8 cellular contexts compared by ENCODE assay signal in the genomic region with DNA sequence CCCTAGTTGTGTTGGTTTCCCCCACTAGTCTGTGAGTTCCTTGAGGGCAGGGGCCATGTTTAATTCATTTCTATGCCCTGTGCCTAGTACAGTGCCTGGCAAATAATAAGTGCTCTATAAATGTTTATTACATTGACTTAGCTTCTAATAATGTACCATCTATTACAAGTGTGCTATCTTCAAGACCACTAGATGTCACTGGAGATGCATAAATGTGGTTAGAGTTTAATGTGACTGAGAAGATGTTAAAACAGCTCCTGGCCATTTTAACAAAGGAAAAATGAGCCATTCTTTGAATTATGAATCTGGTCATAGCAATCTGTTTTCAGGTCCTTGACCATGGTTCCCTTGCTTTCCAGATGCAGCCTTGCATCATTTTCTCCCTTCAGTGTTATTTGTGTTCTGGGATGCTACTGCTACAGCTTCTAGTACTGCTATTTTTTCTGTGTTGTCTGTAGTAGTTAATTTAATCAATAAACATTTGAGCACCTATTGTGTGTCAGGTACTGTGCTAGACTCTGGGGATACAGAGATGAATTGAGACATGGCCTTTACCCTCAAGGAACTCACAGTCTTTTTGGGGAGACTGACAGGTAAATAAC. TPM values are rescaled to one million over a fixed set of nuclear protein-coding genes. Genes with fewer than 3 reads are reported as not detected.
A peak's percentile ranks its signal among the peaks of the same experiment; 100 is the strongest.
DNase-seq lines count a peak whose midpoint lies in the region; ATAC-seq, FAIRE-seq and TF ChIP-seq lines count a peak whose summit lies in the region.

No MANE protein-coding gene starts in this region.

- peak; percentile 77 for TF ChIP-seq CTCF in HFFc6 (IDR thresholded peaks at IDR 0.05)

- H3K27me3 Mint-ChIP-seq in HFFc6 (ENCODE audit: insufficient read depth) = no peaks in the 10 kb centered on the region; the same call in 1 of the 2 replicates

- FAIRE-seq in urothelium cell line (lab: Jason Lieb, UNC) = no peak

- no peak overlapping the region for H3K4me3 Mint-ChIP-seq in HFFc6

- H3K27ac Mint-ChIP-seq in HFFc6 = no peak overlapping the region

- intact Hi-C loops in left colon (cut with DNase I, micrococcal nuclease) = loop anchor here in 1 of 2 donors (5.0 to 10.0 kb wide), 2 partner anchors 186 to 239 kb away; no protein-coding TSS in a partner anchor

- H3K9me3 Mint-ChIP-seq in HFFc6 = no peaks in the 10 kb centered on the region

- DNase-seq in DMS79 treated with DMSO at 0.1 percent for 48 hours (lab: John Stamatoyannopoulos, UW) (peak; percentile 10), DMS79 (lab: John Stamatoyannopoulos, UW) (no peak), HFFc6 (peak; percentile 60), NCI-H524 treated with DMSO at 0.1 percent for 48 hours (lab: John Stamatoyannopoulos, UW) (peak; percentile 21), left colon (no peak), urothelium cell line (ENCODE audit: low spot score) (peak; percentile 3), nucleus accumbens (lab: John Stamatoyannopoulos, UW) (no peak)
- peak; percentile 39 for DNase-seq in central memory CD4-positive, alpha-beta T cell

- H3K4me1 Mint-ChIP-seq in HFFc6 (ENCODE audit: low read depth) = peaks cover 16% of the 10 kb centered on the region

- no peaks in the 10 kb centered on the region for H3K36me3 Mint-ChIP-seq in HFFc6 (ENCODE audit: low read depth)

- ATAC-seq in left colon = peak; percentile 64

RNA-seq across cellular contexts. Expression of gene SLC9A6, which starts 43.2 kb away (rescaled TPM):
- 10 to 100 TPM; 16.0 to 22.7 (median 18.6) TPM for total RNA-seq in HFFc6 (2021; fragmentation: NEBNext Ultra II Directional; extraction: Animal tissue kit (Norgen Biotek cat#: 25700))
- 10 to 100 TPM; 13.1 to 17.3 TPM for total RNA-seq in left colon

RNA-seq across cellular contexts. Expression of gene MMGT1, which starts 54.7 kb away (rescaled TPM):
- 10 to 100 TPM; 28.5 to 34.4 (median 31.5) TPM for total RNA-seq in HFFc6 (2021; fragmentation: NEBNext Ultra II Directional; extraction: Animal tissue kit (Norgen Biotek cat#: 25700))
- total RNA-seq in left colon = 10 to 100 TPM; 23.6 to 27.2 TPM

Comparison
In these comparisons a context has a peak if more than half of its experiments do, and no peak if none do; other contexts are left out.
1. DNase-seq: peak in DMS79 treated with DMSO at 0.1 percent for 48 hours (single experiment), HFFc6 (single experiment), NCI-H524 treated with DMSO at 0.1 percent for 48 hours (single experiment), central memory CD4-positive, alpha-beta T cell (single experiment) and urothelium cell line (single experiment); none in DMS79 (single experiment), left colon (0 of 2) and nucleus accumbens (0 of 56).